ENCODE assay signal across 17 cellular contexts in the genomic region with DNA sequence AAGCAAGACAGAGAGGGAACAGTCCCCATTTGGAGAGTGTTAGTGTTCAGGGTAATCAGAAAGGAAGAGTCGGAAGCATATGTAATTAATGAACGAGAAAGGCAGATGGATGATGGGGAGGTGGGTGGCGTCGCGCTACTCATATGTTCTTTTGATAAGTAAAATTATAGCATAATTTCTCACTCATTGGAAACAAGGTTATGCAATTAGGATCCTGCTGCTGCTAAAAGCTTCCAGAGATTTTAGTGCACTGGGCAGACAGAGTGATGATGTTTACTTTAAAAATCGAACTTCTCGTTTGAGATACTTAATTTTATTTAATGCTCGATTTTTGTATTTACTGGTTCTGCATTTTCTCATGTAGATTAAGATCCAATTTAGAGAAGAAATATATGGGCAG.
DNase-seq lines count a peak whose midpoint lies in the region; ATAC-seq and TF ChIP-seq lines count a peak whose summit lies in the region.
"Had no signal": no experiment of that assay in that cellular context is flagged by ENCODE, and none has a peak within 500 bp of the region (broad histone marks: within the 10 kb centered on the region; RNA-seq: fewer than 3 reads in every experiment).

No MANE protein-coding gene starts in this region.

- peaks cover 11% of the 10 kb centered on the region for H3K9me3 Mint-ChIP-seq in activated naive CD8-positive, alpha-beta T cell treated with anti-CD3 and anti-CD28 coated beads, Interleukin-2, amount 10 ng/mL, durations not matched to agents 7 days and 5 days
- H3K9me3 Mint-ChIP-seq: activated B cell treated with CpG ODN at 0.5 μM for 24 hours; stimulated activated naive B cell treated with anti-CD40 and anti-IgM and Interleukin-4, amounts not matched to agents 10 μg/mL and 1 μg/mL and 100 μg/mL, for 72 hours had no signal

- H3K27ac Mint-ChIP-seq in activated naive CD8-positive, alpha-beta T cell treated with anti-CD3 and anti-CD28 coated beads, Interleukin-2, amount 10 ng/mL, durations not matched to agents 7 days and 5 days: peak overlapping the region; percentile 79
- H3K27ac Mint-ChIP-seq: activated B cell treated with CpG ODN at 0.5 μM for 24 hours; stimulated activated naive B cell treated with anti-CD40 and anti-IgM and Interleukin-4, amounts not matched to agents 10 μg/mL and 1 μg/mL and 100 μg/mL, for 72 hours had no signal

- H3K27ac ChIP-seq in OCI-LY1 (ENCODE audit: low read depth, low read length, poor library complexity, severe bottlenecking): peak overlapping the region; percentile 84
- H3K27ac ChIP-seq: BLaER1 had no signal

- H3K27me3 Mint-ChIP-seq in activated naive CD8-positive, alpha-beta T cell treated with anti-CD3 and anti-CD28 coated beads, Interleukin-2, amount 10 ng/mL, durations not matched to agents 7 days and 5 days: no peaks in the 10 kb centered on the region

- no peaks in the 10 kb centered on the region for H3F3A ChIP-seq in OCI-LY1 (ENCODE audit: insufficient read depth, low read length)

- H3K27me3 ChIP-seq in BE2C: no peaks in the 10 kb centered on the region
- H3K27me3 ChIP-seq in OCI-LY1 (ENCODE audit: insufficient read depth, low read length): no peaks in the 10 kb centered on the region
- H3K27me3 ChIP-seq: BLaER1 had no signal

- no peak for TF ChIP-seq CTCF in BE2C (IDR thresholded peaks at IDR 0.05; ENCODE audit: low read depth, low read length)
- no peak for TF ChIP-seq CTCF in OCI-LY1 (IDR thresholded peaks at IDR 0.05; ENCODE audit: low read length)

- H3K9ac ChIP-seq in OCI-LY1 (ENCODE audit: low read length): no peak overlapping the region
- H3K9ac ChIP-seq: BLaER1 had no signal

- H3K4me3 ChIP-seq in BE2C (ENCODE audit: low read depth, low read length) (peak overlapping the region; percentile 14), OCI-LY1 (ENCODE audit: low read depth, low read length, poor library complexity, severe bottlenecking) (no peak overlapping the region)
- H3K4me3 ChIP-seq: BLaER1 had no signal

- no peaks in the 10 kb centered on the region for H3K9me3 ChIP-seq in BE2C
- H3K9me3 ChIP-seq in OCI-LY1 (ENCODE audit: low read length): peaks cover 3% of the 10 kb centered on the region; the same call in 1 of the 2 replicates

- no peaks in the 10 kb centered on the region for H4K20me1 ChIP-seq in OCI-LY1 (ENCODE audit: insufficient read depth, low read length)
- H4K20me1 ChIP-seq: BLaER1 had no signal

- H3K36me3 Mint-ChIP-seq in activated naive CD8-positive, alpha-beta T cell treated with anti-CD3 and anti-CD28 coated beads, Interleukin-2, amount 10 ng/mL, durations not matched to agents 7 days and 5 days: peaks cover 37% of the 10 kb centered on the region
- H3K36me3 Mint-ChIP-seq: stimulated activated naive B cell treated with anti-CD40 and anti-IgM and Interleukin-4, amounts not matched to agents 10 μg/mL and 1 μg/mL and 100 μg/mL, for 72 hours had no signal

- no peak overlapping the region for H3K4me2 ChIP-seq in OCI-LY1 (ENCODE audit: low read length)

- H3K4me1 ChIP-seq in BE2C (peaks cover 10% of the 10 kb centered on the region), OCI-LY1 (ENCODE audit: insufficient read depth, low read length, severe bottlenecking) (peaks cover 61% of the 10 kb centered on the region)

- peak overlapping the region; percentile 80 for H3K4me3 Mint-ChIP-seq in activated naive CD8-positive, alpha-beta T cell treated with anti-CD3 and anti-CD28 coated beads, Interleukin-2, amount 10 ng/mL, durations not matched to agents 7 days and 5 days
- H3K4me3 Mint-ChIP-seq: activated B cell treated with CpG ODN at 0.5 μM for 24 hours; stimulated activated naive B cell treated with anti-CD40 and anti-IgM and Interleukin-4, amounts not matched to agents 10 μg/mL and 1 μg/mL and 100 μg/mL, for 72 hours had no signal

- no peak overlapping the region for H2AFZ ChIP-seq in OCI-LY1 (ENCODE audit: low read length)

- H3K36me3 ChIP-seq in BE2C (no peaks in the 10 kb centered on the region), OCI-LY1 (ENCODE audit: insufficient read depth, low read length) (no peaks in the 10 kb centered on the region; the same call in 1 of the 2 replicates)
- H3K36me3 ChIP-seq: BLaER1 had no signal

- no peak for ATAC-seq in activated naive CD8-positive, alpha-beta T cell treated with anti-CD3 and anti-CD28 coated beads, Interleukin-2, amount 10 ng/mL, durations not matched to agents 7 days and 5 days (ENCODE audit: low read depth)
- ATAC-seq in GM18861 (IDR thresholded peaks at IDR 0.05; ENCODE audit: unreplicated experiment): no peak
- ATAC-seq: left ventricle myocardium superior; stimulated activated naive B cell treated with anti-CD40 and anti-IgM and Interleukin-4, amounts not matched to agents 10 μg/mL and 1 μg/mL and 100 μg/mL, for 72 hours had no signal

- POLR2A ChIA-PET in activated naive CD8-positive, alpha-beta T cell treated with anti-CD3 and anti-CD28 coated beads, Interleukin-2, amount 10 ng/mL, durations not matched to agents 7 days and 5 days (lab: Charles Lee): interaction anchor here (1.2 to 1.8 kb wide), 3 partner anchors 8 to 94 kb away, joined by 5 to 7 read pairs (median 6); no protein-coding TSS in a partner anchor

- no peaks in the 10 kb centered on the region for H3K79me2 ChIP-seq in OCI-LY1 (ENCODE audit: insufficient read depth, low read length)

- H3K4me1 Mint-ChIP-seq in activated naive CD8-positive, alpha-beta T cell treated with anti-CD3 and anti-CD28 coated beads, Interleukin-2, amount 10 ng/mL, durations not matched to agents 7 days and 5 days: peaks cover 59% of the 10 kb centered on the region
- H3K4me1 Mint-ChIP-seq: activated B cell treated with CpG ODN at 0.5 μM for 24 hours had no signal

- H3K9me2 ChIP-seq in OCI-LY1 (ENCODE audit: low read depth, low read length): no peaks in the 10 kb centered on the region

- DNase-seq in NCI-H2081 (lab: John Stamatoyannopoulos, UW) (peak; percentile 25 to 54), NCI-H2081 treated with DMSO at 0.1 percent for 48 hours (lab: John Stamatoyannopoulos, UW) (no peak), BE2C (no peak), NCI-H146 (lab: John Stamatoyannopoulos, UW) (no peak), hepatic stellate cell (ENCODE audit: low spot score) (no peak)
- no peak for DNase-seq in activated naive CD8-positive, alpha-beta T cell treated with anti-CD3 and anti-CD28 coated beads, Interleukin-2, amount 10 ng/mL, durations not matched to agents 7 days and 5 days
- DNase-seq: activated B cell treated with CpG ODN at 0.5 μM for 24 hours; activated CD8-positive, alpha-beta memory T cell treated with anti-CD3 and anti-CD28 coated beads, Interleukin-2, amount 50 U/mL, for 4 hours; amniotic stem cell; left ventricle myocardium superior; NCI-H187 treated with DMSO at 0.1 percent for 48 hours; Right ventricle myocardium superior; stimulated activated naive B cell treated with anti-CD40 and anti-IgM and Interleukin-4, amounts not matched to agents 10 μg/mL and 1 μg/mL and 100 μg/mL, for 72 hours; trophoblast cell had no signal

Comparison
In these comparisons a context has a peak if more than half of its experiments do, and no peak if none do; other contexts are left out.
1. DNase-seq: peak in NCI-H2081 (2 of 2); none in NCI-H2081 treated with DMSO at 0.1 percent for 48 hours (single experiment), BE2C (single experiment), activated naive CD8-positive, alpha-beta T cell treated with anti-CD3 and anti-CD28 coated beads, Interleukin-2, amount 10 ng/mL, durations not matched to agents 7 days and 5 days (single experiment), NCI-H146 (single experiment) and hepatic stellate cell (single experiment).